Comparison of ENCODE assay signal across 8 cellular contexts in genomic region chr7:155765458-155765857, GRCh38. TPM values are rescaled to one million over a fixed set of nuclear protein-coding genes. Genes with fewer than 3 reads are reported as not detected.
"Had no signal": no experiment of that assay in that cellular context is flagged by ENCODE, and none has a peak within 500 bp of the region (broad histone marks: within the 10 kb centered on the region; RNA-seq: fewer than 3 reads in every experiment).

No MANE protein-coding gene starts in this region.

- DNase-seq: activated naive CD4-positive, alpha-beta T cell treated with anti-CD3 and anti-CD28 coated beads, Interleukin-2, amount 50 U/mL, for 16 hours; activated T-cell treated with anti-CD3 and anti-CD28 coated beads, Interleukin-2, amount 50 U/mL, for 1 hour; aorta; hippocampal formation; small intestine; trophoblast cell had no signal

RNA-seq across cellular contexts. Expression of gene SHH, which starts 46.8 kb away (rescaled TPM):
- total RNA-seq: breast epithelium, subcutaneous adipose tissue had no signal
